Comparison of ENCODE assay signal across 1 cellular context in genomic region chr18:48024009-48024512, GRCh38.
TF ChIP-seq lines count a peak whose summit lies in the region.

No MANE protein-coding gene starts in this region.

TF ChIP-seq in GM23338, 12 proteins besides CTCF, POLR2A, EP300 and RAD21:
- TF ChIP-seq ZNF331 (CRISPR knock-in tag; IDR thresholded peaks at IDR 0.05; ENCODE audit: low read depth): no peak
- no peak for TF ChIP-seq ETS1 (IDR thresholded peaks at IDR 0.05)
- TF ChIP-seq REST (IDR thresholded peaks at IDR 0.05; ENCODE audit: unreplicated experiment): no peak
- no peak for TF ChIP-seq NANOG (IDR thresholded peaks at IDR 0.05; ENCODE audit: borderline replicate concordance)
- no peak for TF ChIP-seq ZNF462 (CRISPR knock-in tag; IDR thresholded peaks at IDR 0.05)
- TF ChIP-seq EZH2 (IDR thresholded peaks at IDR 0.05; ENCODE audit: low read depth, unreplicated experiment): no peak
- TF ChIP-seq CREB1 (CRISPR knock-in tag; IDR thresholded peaks at IDR 0.05; ENCODE audit: low read depth): no peak
- no peak for TF ChIP-seq EZH2phosphoT487 (IDR thresholded peaks at IDR 0.05; ENCODE audit: unreplicated experiment)
- no peak for TF ChIP-seq POLR2AphosphoS5 (IDR thresholded peaks at IDR 0.05; ENCODE audit: low read depth)
- no peak for TF ChIP-seq STAT1 (IDR thresholded peaks at IDR 0.05; ENCODE audit: unreplicated experiment)
- no peak for TF ChIP-seq ZNF114 (CRISPR knock-in tag; IDR thresholded peaks at IDR 0.05)
- TF ChIP-seq JUNB (IDR thresholded peaks at IDR 0.05; ENCODE audit: unreplicated experiment): no peak
